19 cellular contexts compared by ENCODE assay signal in the genomic region with DNA sequence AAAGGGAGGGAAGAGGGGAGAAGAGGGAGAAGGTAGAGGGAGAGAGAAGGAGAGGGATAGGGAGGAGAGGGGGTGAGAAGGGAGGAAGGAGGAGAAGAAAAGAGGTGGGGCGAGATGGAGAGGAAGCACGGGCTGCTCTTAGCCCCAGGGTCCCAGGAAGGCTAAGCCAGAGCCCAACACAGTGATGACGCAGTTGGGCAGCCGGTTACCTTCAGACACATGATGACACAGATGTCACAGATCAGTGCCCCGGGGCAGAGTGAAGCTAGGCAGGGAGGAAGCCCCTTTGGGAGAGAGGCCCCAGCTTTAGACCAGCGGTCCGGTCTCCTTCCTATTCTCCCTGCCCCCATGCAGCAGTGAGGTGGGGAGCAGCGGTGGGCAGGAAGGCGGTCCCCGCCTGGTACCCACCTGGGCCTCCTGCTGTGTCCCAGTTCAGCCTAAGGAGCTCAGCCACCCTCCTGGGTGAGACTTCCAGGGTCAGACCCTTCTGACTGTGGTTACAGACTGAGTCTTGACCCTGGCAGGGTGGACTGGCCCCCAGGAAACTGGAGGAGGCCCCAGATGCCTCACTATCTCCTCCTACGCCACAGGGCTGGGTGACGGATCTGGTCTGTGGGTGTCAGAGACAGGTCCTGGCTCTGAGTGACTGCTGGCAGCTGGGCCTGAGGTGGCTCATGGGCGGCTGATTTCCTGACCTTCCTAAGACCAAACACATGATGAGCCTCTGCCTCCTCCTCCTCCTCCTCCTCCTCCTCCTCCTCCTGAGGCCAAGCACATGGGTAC. TPM values are rescaled to one million over a fixed set of nuclear protein-coding genes. Genes with fewer than 3 reads are reported as not detected.
DNase-seq lines count a peak whose midpoint lies in the region; ATAC-seq and TF ChIP-seq lines count a peak whose summit lies in the region.
"Had no signal": no experiment of that assay in that cellular context is flagged by ENCODE, and none has a peak within 500 bp of the region (broad histone marks: within the 10 kb centered on the region; RNA-seq: fewer than 3 reads in every experiment).

No MANE protein-coding gene starts in this region.

- peak overlapping the region; percentile 93 for H3K4me2 ChIP-seq in BLaER1

- CTCF ChIA-PET in Caco-2 (lab: Charles Lee) = no interaction called here

- BruUV-seq in Caco-2 (replicated peaks; lab: Mats Ljungman, UMichigan) = no TSS peak

- H3K4me1 Mint-ChIP-seq in Caco-2 (ENCODE audit: low read depth, unreplicated experiment) = no peaks in the 10 kb centered on the region
- H3K4me1 Mint-ChIP-seq: CD8-positive, alpha-beta memory T cell had no signal

- H3K27me3 Mint-ChIP-seq in Caco-2 (ENCODE audit: insufficient read depth, unreplicated experiment) = peaks cover 11% of the 10 kb centered on the region

- no peaks in the 10 kb centered on the region for H3K9me3 Mint-ChIP-seq in Caco-2 (ENCODE audit: unreplicated experiment)
- H3K9me3 Mint-ChIP-seq: CD8-positive, alpha-beta memory T cell; HFFc6 had no signal

- intact Hi-C loops in Caco-2 (cut with micrococcal nuclease; ENCODE audit: unreplicated experiment) = no loop called here

- DNase-seq in ELF-1 (ENCODE audit: low read depth, low spot score) (peak; percentile 88), WERI-Rb-1 (no peak), left kidney (ENCODE audit: low read depth, low spot score) (peak; percentile 80), NK-92 (lab: John Stamatoyannopoulos, UW; ENCODE audit: unreplicated experiment) (no peak), GM20000 (ENCODE audit: low spot score) (no peak), Caco-2 (no peak)
- DNase-seq: CD8-positive, alpha-beta memory T cell; DMS79 treated with DMSO at 0.1 percent for 48 hours; HFFc6; MM.1S; NCI-H1092 treated with DMSO at 0.1 percent for 48 hours; NCI-H2107; NCI-H2227 treated with DMSO at 0.1 percent for 48 hours; NCI-H524 treated with DMSO at 0.1 percent for 48 hours; RPMI8226; SW 1271 had no signal

- no peaks in the 10 kb centered on the region for H4K20me1 ChIP-seq in BLaER1

- no peak for ATAC-seq in HG02870 (IDR thresholded peaks at IDR 0.05; ENCODE audit: unreplicated experiment)

- H3K36me3 ChIP-seq in BLaER1 (no peaks in the 10 kb centered on the region), WERI-Rb-1 (no peaks in the 10 kb centered on the region), Caco-2 (ENCODE audit: control insufficient read depth, insufficient read depth, low read length) (no peaks in the 10 kb centered on the region)
- H3K36me3 ChIP-seq: SJCRH30 had no signal

- H3K4me1 ChIP-seq in BLaER1 = peaks cover 51% of the 10 kb centered on the region
- no peaks in the 10 kb centered on the region for H3K4me1 ChIP-seq in Caco-2
- H3K4me1 ChIP-seq: SJCRH30 had no signal

- no peak overlapping the region for H3K4me3 ChIP-seq in BLaER1
- H3K4me3 ChIP-seq in WERI-Rb-1 (ENCODE audit: low read depth, low read length) = no peak overlapping the region
- no peak overlapping the region for H3K4me3 ChIP-seq in Caco-2 (ENCODE audit: low read depth, low read length)
- H3K4me3 ChIP-seq: SJCRH30 had no signal

- H3K9ac ChIP-seq in BLaER1 = peak overlapping the region; percentile 55; the same call in 1 of the 2 replicates

- peak overlapping the region; percentile 74 for H3K27ac ChIP-seq in BLaER1
- H3K27ac ChIP-seq in WERI-Rb-1 = peak overlapping the region; percentile 1; the same call in 1 of the 2 replicates
- H3K27ac ChIP-seq: SJCRH30 had no signal

- no peak overlapping the region for H3K4me3 Mint-ChIP-seq in Caco-2 (ENCODE audit: unreplicated experiment)
- H3K4me3 Mint-ChIP-seq: CD8-positive, alpha-beta memory T cell; HFFc6 had no signal

- H3K27me3 ChIP-seq in BLaER1 = no peaks in the 10 kb centered on the region
- H3K27me3 ChIP-seq in WERI-Rb-1 (ENCODE audit: insufficient read depth, low read depth, severe bottlenecking) = no peaks in the 10 kb centered on the region
- H3K27me3 ChIP-seq in Caco-2 (replicated peaks; ENCODE audit: control insufficient read depth, insufficient read depth, low read length) = no peaks in the 10 kb centered on the region; the same call in 1 of the 2 replicates

- no peaks in the 10 kb centered on the region for H3K36me3 Mint-ChIP-seq in Caco-2 (ENCODE audit: insufficient read depth, unreplicated experiment)
- H3K36me3 Mint-ChIP-seq: CD8-positive, alpha-beta memory T cell had no signal

- H3K9me3 ChIP-seq in BLaER1 = no peaks in the 10 kb centered on the region
- no peaks in the 10 kb centered on the region for H3K9me3 ChIP-seq in WERI-Rb-1 (ENCODE audit: severe bottlenecking)
- no peaks in the 10 kb centered on the region for H3K9me3 ChIP-seq in Caco-2
- H3K9me3 ChIP-seq: SJCRH30 had no signal

- POLR2A ChIA-PET in Caco-2 (lab: Charles Lee) = no interaction called here

- TF ChIP-seq CTCF in WERI-Rb-1 (IDR thresholded peaks at IDR 0.05; ENCODE audit: low read depth, low read length) (no peak), GM20000 (IDR thresholded peaks at IDR 0.05; ENCODE audit: extremely low read depth, missing control alignments) (no peak), Caco-2 (IDR thresholded peaks at IDR 0.05; ENCODE audit: insufficient read depth in 1 of 2, low read depth in 1 of 2, low read length in 1 of 2, severe bottlenecking in 1 of 2, unreplicated experiment in 1 of 2) (no peak)

- H3K27ac Mint-ChIP-seq in Caco-2 (ENCODE audit: unreplicated experiment) = no peak overlapping the region
- H3K27ac Mint-ChIP-seq: CD8-positive, alpha-beta memory T cell; HFFc6 had no signal

RNA-seq across cellular contexts. Expression of a gene that starts 38.8 kb away (rescaled TPM):
- 1.3 and 1.4 TPM in 2 replicates for total RNA-seq in Caco-2 (2022)
- total RNA-seq: CD8-positive, alpha-beta memory T cell had no signal

Comparison
In these comparisons a context has a peak if more than half of its experiments do, and no peak if none do; other contexts are left out.
1. DNase-seq: peak in ELF-1 (single experiment) and left kidney (single experiment); none in WERI-Rb-1 (single experiment), NK-92 (single experiment), GM20000 (single experiment) and Caco-2 (0 of 2).